ENCODE assay signal across 9 cellular contexts in the genomic region with DNA sequence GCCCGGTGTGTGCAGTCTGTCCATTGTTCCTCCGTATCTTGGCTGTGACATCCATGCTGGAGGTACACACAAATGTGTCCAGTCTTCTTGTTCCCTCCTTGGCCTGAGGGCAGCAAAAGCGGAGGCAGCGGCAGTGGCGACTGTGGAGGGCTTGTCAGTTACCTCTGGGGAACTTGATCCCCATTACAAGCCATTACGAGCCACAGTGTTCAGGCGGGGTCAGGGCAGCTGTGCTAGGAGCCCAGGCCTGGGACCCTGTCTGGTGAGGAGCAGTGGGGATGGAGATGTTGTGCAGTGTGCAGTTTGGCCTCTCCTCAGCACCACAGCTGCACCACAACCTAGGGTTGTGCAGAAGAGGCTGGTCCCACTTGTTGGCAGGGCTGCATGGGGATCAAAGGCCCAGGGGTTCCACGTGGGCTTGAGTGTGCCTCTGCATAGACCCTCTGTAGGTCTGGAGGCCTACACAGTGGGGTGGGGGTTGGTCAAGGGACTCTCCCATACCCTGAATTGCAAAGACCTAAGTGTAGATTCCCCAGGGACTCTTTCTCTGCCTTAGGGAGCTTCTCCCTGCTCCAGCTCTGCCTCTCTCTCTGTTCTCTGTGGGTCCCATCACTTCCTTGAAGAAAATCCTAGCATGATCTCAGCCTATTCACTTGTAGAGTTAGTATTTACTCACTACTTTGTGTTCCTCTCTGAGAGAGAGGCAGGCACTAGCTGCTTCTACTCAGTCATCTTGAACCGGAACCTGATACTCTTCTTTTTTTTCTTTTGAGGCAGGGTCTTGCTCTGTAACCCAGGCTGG. TPM values are rescaled to one million over a fixed set of nuclear protein-coding genes. Genes with fewer than 3 reads are reported as not detected.
DNase-seq lines count a peak whose midpoint lies in the region; ATAC-seq and TF ChIP-seq lines count a peak whose summit lies in the region.
"Had no signal": no experiment of that assay in that cellular context is flagged by ENCODE, and none has a peak within 500 bp of the region (broad histone marks: within the 10 kb centered on the region; RNA-seq: fewer than 3 reads in every experiment).

No MANE protein-coding gene starts in this region.

- ATAC-seq in activated CD4-positive, alpha-beta T cell treated with anti-CD3 and anti-CD28 coated beads for 36 hours = no peak
- ATAC-seq in activated B cell treated with CpG ODN at 0.5 μM for 24 hours (ENCODE audit: low read depth) = no peak
- no peak for ATAC-seq in stimulated activated memory B cell treated with anti-CD40 and anti-IgM and Interleukin-4, amounts not matched to agents 10 μg/mL and 1 μg/mL and 100 μg/mL, for 72 hours
- no peak for ATAC-seq in HG03571 (IDR thresholded peaks at IDR 0.05; ENCODE audit: unreplicated experiment)
- no peak for ATAC-seq in HG03457 (IDR thresholded peaks at IDR 0.05; ENCODE audit: unreplicated experiment)

- no peaks in the 10 kb centered on the region for H3K9me3 Mint-ChIP-seq in activated CD4-positive, alpha-beta T cell treated with anti-CD3 and anti-CD28 coated beads for 36 hours (ENCODE audit: low read depth)
- peaks cover 4% of the 10 kb centered on the region for H3K9me3 Mint-ChIP-seq in activated B cell treated with CpG ODN at 0.5 μM for 24 hours
- no peaks in the 10 kb centered on the region for H3K9me3 Mint-ChIP-seq in stimulated activated memory B cell treated with anti-CD40 and anti-IgM and Interleukin-4, amounts not matched to agents 10 μg/mL and 1 μg/mL and 100 μg/mL, for 72 hours

- intact Hi-C loops in activated CD4-positive, alpha-beta T cell treated with anti-CD3 and anti-CD28 coated beads for 36 hours (cut with DNase I, micrococcal nuclease) = loop anchor here (5.0 to 10.0 kb wide), 5 partner anchors 72 to 493 kb away; a partner anchor contains a TSS
- intact Hi-C loops in activated B cell treated with CpG ODN at 0.5 μM for 24 hours (cut with micrococcal nuclease) = no loop called here

- peak overlapping the region; percentile 73 for H3K4me3 Mint-ChIP-seq in activated CD4-positive, alpha-beta T cell treated with anti-CD3 and anti-CD28 coated beads for 36 hours
- H3K4me3 Mint-ChIP-seq in activated B cell treated with CpG ODN at 0.5 μM for 24 hours = peak overlapping the region; percentile 87
- peak overlapping the region; percentile 90 for H3K4me3 Mint-ChIP-seq in stimulated activated memory B cell treated with anti-CD40 and anti-IgM and Interleukin-4, amounts not matched to agents 10 μg/mL and 1 μg/mL and 100 μg/mL, for 72 hours

- no peaks in the 10 kb centered on the region for H3K9me3 ChIP-seq in iPS-18c (ENCODE audit: control insufficient read depth, insufficient read depth, low read length)

- H3K4me3 ChIP-seq in iPS-18c (ENCODE audit: insufficient read depth, low read depth, low read length) = peak overlapping the region; percentile 58

- POLR2A ChIA-PET in activated CD4-positive, alpha-beta T cell treated with anti-CD3 and anti-CD28 coated beads for 36 hours (lab: Charles Lee) = interaction anchor here (0.7 to 2.4 kb wide), 2 partner anchors 11 to 59 kb away, joined by 3 to 12 read pairs; a partner anchor contains a TSS
- POLR2A ChIA-PET in activated B cell treated with CpG ODN at 0.5 μM for 24 hours (lab: Charles Lee) = interaction anchor here (1.8 to 2.2 kb wide), 2 partner anchors 173 to 225 kb away, joined by 10 to 15 read pairs; no protein-coding TSS in a partner anchor

- peaks cover 28% of the 10 kb centered on the region for H3K4me1 Mint-ChIP-seq in activated CD4-positive, alpha-beta T cell treated with anti-CD3 and anti-CD28 coated beads for 36 hours
- H3K4me1 Mint-ChIP-seq in activated B cell treated with CpG ODN at 0.5 μM for 24 hours = peaks cover 18% of the 10 kb centered on the region
- H3K4me1 Mint-ChIP-seq in stimulated activated memory B cell treated with anti-CD40 and anti-IgM and Interleukin-4, amounts not matched to agents 10 μg/mL and 1 μg/mL and 100 μg/mL, for 72 hours = peaks cover 18% of the 10 kb centered on the region

- H3K36me3 Mint-ChIP-seq in activated CD4-positive, alpha-beta T cell treated with anti-CD3 and anti-CD28 coated beads for 36 hours (ENCODE audit: low read depth) = no peaks in the 10 kb centered on the region
- H3K36me3 Mint-ChIP-seq in activated B cell treated with CpG ODN at 0.5 μM for 24 hours (ENCODE audit: low read depth) = no peaks in the 10 kb centered on the region
- no peaks in the 10 kb centered on the region for H3K36me3 Mint-ChIP-seq in stimulated activated memory B cell treated with anti-CD40 and anti-IgM and Interleukin-4, amounts not matched to agents 10 μg/mL and 1 μg/mL and 100 μg/mL, for 72 hours

- DNase-seq in activated CD4-positive, alpha-beta T cell treated with anti-CD3 and anti-CD28 coated beads for 36 hours = no peak
- DNase-seq in activated CD4-positive, alpha-beta T cell treated with anti-CD3 and anti-CD28 coated beads for 4 hours = no peak
- no peak for DNase-seq in activated B cell treated with CpG ODN at 0.5 μM for 24 hours
- no peak for DNase-seq in middle frontal gyrus (ENCODE audit: extremely low spot score, low spot score)
- DNase-seq: NCI-H446 treated with DMSO at 0.1 percent for 48 hours had no signal

- H3K27me3 Mint-ChIP-seq in activated CD4-positive, alpha-beta T cell treated with anti-CD3 and anti-CD28 coated beads for 36 hours = no peaks in the 10 kb centered on the region
- H3K27me3 Mint-ChIP-seq in activated B cell treated with CpG ODN at 0.5 μM for 24 hours = no peaks in the 10 kb centered on the region
- no peaks in the 10 kb centered on the region for H3K27me3 Mint-ChIP-seq in stimulated activated memory B cell treated with anti-CD40 and anti-IgM and Interleukin-4, amounts not matched to agents 10 μg/mL and 1 μg/mL and 100 μg/mL, for 72 hours

- CTCF ChIA-PET in activated CD4-positive, alpha-beta T cell treated with anti-CD3 and anti-CD28 coated beads for 36 hours (lab: Charles Lee) = interaction anchor here (0.6 to 5.4 kb wide), 5 partner anchors 8 to 222 kb away, joined by 3 to 108 read pairs (median 9); a partner anchor contains a TSS
- CTCF ChIA-PET in activated B cell treated with CpG ODN at 0.5 μM for 24 hours (lab: Charles Lee) = interaction anchor here (5.4 to 7.5 kb wide), 3 partner anchors 173 to 226 kb away, joined by 49 to 125 read pairs (median 83); a partner anchor contains a TSS

- no peak for TF ChIP-seq CTCF in activated B cell treated with CpG ODN at 0.5 μM for 24 hours (IDR thresholded peaks at IDR 0.05)

- peak overlapping the region; percentile 86 for H3K27ac Mint-ChIP-seq in activated CD4-positive, alpha-beta T cell treated with anti-CD3 and anti-CD28 coated beads for 36 hours
- peak overlapping the region; percentile 15 for H3K27ac Mint-ChIP-seq in activated B cell treated with CpG ODN at 0.5 μM for 24 hours
- H3K27ac Mint-ChIP-seq in stimulated activated memory B cell treated with anti-CD40 and anti-IgM and Interleukin-4, amounts not matched to agents 10 μg/mL and 1 μg/mL and 100 μg/mL, for 72 hours = peak overlapping the region; percentile 88

RNA-seq across cellular contexts. Expression of a gene that starts 58.8 kb away (rescaled TPM):
- 10 to 100 TPM; 63.7 to 67.9 TPM for total RNA-seq in activated CD4-positive, alpha-beta T cell treated with anti-CD3 and anti-CD28 coated beads for 36 hours
- total RNA-seq in activated B cell treated with CpG ODN at 0.5 μM for 24 hours = 19.2 and 22.4 TPM in 2 replicates

Comparison
In these comparisons a context has a peak if more than half of its experiments do, and no peak if none do; other contexts are left out.
1. H3K27ac Mint-ChIP-seq: peak in every context shown above with its lines; median percentile 88 in stimulated activated memory B cell treated with anti-CD40 and anti-IgM and Interleukin-4, amounts not matched to agents 10 μg/mL and 1 μg/mL and 100 μg/mL, for 72 hours; 86 in activated CD4-positive, alpha-beta T cell treated with anti-CD3 and anti-CD28 coated beads for 36 hours; 15 in activated B cell treated with CpG ODN at 0.5 μM for 24 hours.